19 cellular contexts compared by ENCODE assay signal in the genomic region with DNA sequence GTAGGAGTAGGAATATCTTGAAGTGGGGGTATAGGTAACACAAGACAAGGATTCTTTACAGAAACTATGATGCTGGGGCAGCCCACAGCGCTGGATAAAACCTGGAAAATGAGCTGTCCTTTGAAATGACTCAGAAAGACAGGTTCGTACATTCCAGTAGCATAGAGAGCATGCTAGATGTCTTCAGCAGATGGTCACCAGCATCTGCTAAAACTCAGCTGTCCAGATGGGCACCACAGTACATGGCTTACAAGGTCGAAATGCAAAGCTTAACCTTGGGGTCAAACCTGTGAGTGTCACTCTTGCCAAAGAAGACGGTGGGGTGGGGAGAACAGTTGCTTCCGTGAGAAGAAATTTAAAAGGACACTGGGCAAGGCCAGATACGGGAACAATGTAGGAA. TPM values are rescaled to one million over a fixed set of nuclear protein-coding genes. Genes with fewer than 3 reads are reported as not detected.
"Had no signal": no experiment of that assay in that cellular context is flagged by ENCODE, and none has a peak within 500 bp of the region (broad histone marks: within the 10 kb centered on the region; RNA-seq: fewer than 3 reads in every experiment).

No MANE protein-coding gene starts in this region.

- H3K4me3 ChIP-seq: adrenal gland, gastroesophageal sphincter, right atrium auricular region, tibial nerve had no signal

- ATAC-seq: activated T-helper 17 cell treated with anti-CD3 and anti-CD28 coated beads, Interleukin-2, amount 50 U/mL, for 72 hours; effector memory CD8-positive, alpha-beta T cell; gastroesophageal sphincter; stimulated activated naive B cell treated with anti-CD40 and anti-IgM and Interleukin-4, amounts not matched to agents 10 μg/mL and 1 μg/mL and 100 μg/mL, for 72 hours; T-cell had no signal

- H3K4me1 ChIP-seq: adrenal gland, gastroesophageal sphincter, tibial nerve had no signal

- H3K27me3 ChIP-seq: adrenal gland, gastroesophageal sphincter, neutrophil, right atrium auricular region, tibial nerve had no signal

- H3K36me3 ChIP-seq: adrenal gland, gastroesophageal sphincter, neutrophil, right atrium auricular region, tibial nerve had no signal

- DNase-seq: activated CD4-positive, alpha-beta T cell treated with anti-CD3 and anti-CD28 coated beads for 48 hours; activated naive CD4-positive, alpha-beta T cell treated with anti-CD3 and anti-CD28 coated beads, Interleukin-2, amount 50 U/mL, for 16 hours; activated T-cell treated with anti-CD3 and anti-CD28 coated beads for 4 hours; adrenal gland; effector memory CD8-positive, alpha-beta T cell; kidney; midbrain; naive B cell; posterior cingulate gyrus; stimulated activated naive B cell treated with anti-CD40 and anti-IgM and Interleukin-4, amounts not matched to agents 10 μg/mL and 1 μg/mL and 100 μg/mL, for 72 hours; T-cell had no signal

- H3K27ac ChIP-seq: adrenal gland, epithelial cell of prostate, gastroesophageal sphincter, neutrophil, right atrium auricular region, tibial nerve had no signal

- H3K9me3 ChIP-seq: adrenal gland, gastroesophageal sphincter, neutrophil, right atrium auricular region, tibial nerve had no signal

RNA-seq across cellular contexts. Expression of a gene that starts 47.9 kb away (rescaled TPM):
- total RNA-seq: activated T-helper 17 cell treated with anti-CD3 and anti-CD28 coated beads, Interleukin-2, amount 50 U/mL, for 72 hours; adrenal gland; right atrium auricular region; subcutaneous adipose tissue; T-cell; tibial nerve; WTC11 had no signal
- polyA plus RNA-seq: adrenal gland had no signal
